ENCODE assay signal across 8 cellular contexts in genomic region chr9:120394058-120394669, GRCh38.
A peak's percentile ranks its signal among the peaks of the same experiment; 100 is the strongest.
DNase-seq lines count a peak whose midpoint lies in the region; ATAC-seq and TF ChIP-seq lines count a peak whose summit lies in the region.

No MANE protein-coding gene starts in this region.

- H3K4me3 ChIP-seq in SJSA1, result no peak overlapping the region
- H3K4me3 ChIP-seq in coronary artery, result no peak overlapping the region
- H3K4me3 ChIP-seq in skeletal muscle cell (ENCODE audit: low read depth, low read length), result no peak overlapping the region

- no peaks in the 10 kb centered on the region for H3K9me3 ChIP-seq in SJSA1 (replicated peaks)

- DNase-seq in GM03348 (ENCODE audit: low spot score) (peak; percentile 94), SJSA1 (ENCODE audit: low read depth in 1 of 2, low spot score in 2 of 2) (peak; percentile 44 to 67), coronary artery (ENCODE audit: low spot score) (no peak), skeletal muscle cell (ENCODE audit: low read depth) (peak; percentile 93), ecto neural progenitor cell (ENCODE audit: low spot score) (no peak), HT-29 (ENCODE audit: low spot score) (no peak), NCI-H1105 (lab: John Stamatoyannopoulos, UW) (no peak)

- H3K27ac ChIP-seq in SJSA1 (peak overlapping the region; percentile 55), coronary artery (peak overlapping the region; percentile 20 to 77)

- peaks cover 19% of the 10 kb centered on the region for H3K4me1 ChIP-seq in SJSA1 (replicated peaks)

- no peak for TF ChIP-seq CTCF in coronary artery (IDR thresholded peaks at IDR 0.05)

- no peak for ATAC-seq in HG03432 (IDR thresholded peaks at IDR 0.05; ENCODE audit: unreplicated experiment)

- H3K27me3 ChIP-seq in SJSA1 (replicated peaks), result no peaks in the 10 kb centered on the region

- peaks cover 79% of the 10 kb centered on the region for H3K36me3 ChIP-seq in SJSA1

Comparison
In these comparisons a context has a peak if more than half of its experiments do, and no peak if none do; other contexts are left out.
1. DNase-seq: peak in GM03348 (single experiment), SJSA1 (2 of 2) and skeletal muscle cell (single experiment); none in coronary artery (single experiment), ecto neural progenitor cell (single experiment), HT-29 (single experiment) and NCI-H1105 (single experiment).